ENCODE assay signal across 16 cellular contexts in the genomic region with DNA sequence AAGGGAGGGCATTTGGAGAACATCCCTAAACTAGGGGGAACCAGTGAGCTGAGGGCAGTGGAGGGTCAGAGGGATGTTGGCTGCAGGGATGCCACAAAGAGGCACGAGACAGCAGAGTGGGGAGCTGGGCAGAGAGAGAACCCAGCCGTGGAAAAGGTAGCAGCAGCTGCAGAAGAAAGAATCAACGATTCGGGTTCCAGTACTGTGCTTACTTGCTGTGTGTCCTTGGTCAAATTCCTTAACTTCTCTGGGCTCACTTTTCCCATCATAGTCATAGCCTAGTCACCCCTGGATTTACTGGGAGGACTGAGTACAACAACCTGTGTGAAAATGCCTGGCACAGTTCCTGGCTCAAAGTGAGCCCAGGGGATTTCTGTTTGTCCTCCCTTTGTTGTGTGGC. TPM values are rescaled to one million over a fixed set of nuclear protein-coding genes. Genes with fewer than 3 reads are reported as not detected.
DNase-seq lines count a peak whose midpoint lies in the region; ATAC-seq, FAIRE-seq and TF ChIP-seq lines count a peak whose summit lies in the region.
"Had no signal": no experiment of that assay in that cellular context is flagged by ENCODE, and none has a peak within 500 bp of the region (broad histone marks: within the 10 kb centered on the region; RNA-seq: fewer than 3 reads in every experiment).

No MANE protein-coding gene starts in this region.

- H4K5ac ChIP-seq in mesendoderm (ENCODE audit: low read length), result no peak overlapping the region

- intact Hi-C loops in cardiac septum (cut with DNase I) (loop anchor here (10.0 kb wide), 1 partner anchor 379 kb away; no protein-coding TSS in a partner anchor), Right ventricle myocardium inferior (cut with DNase I) (loop anchor here (5.0 kb wide), 3 partner anchors 36 to 376 kb away; no protein-coding TSS in a partner anchor)

- ATAC-seq in Right ventricle myocardium inferior (no peak), HG03175 (IDR thresholded peaks at IDR 0.05; ENCODE audit: unreplicated experiment) (no peak), HG03095 (IDR thresholded peaks at IDR 0.05; ENCODE audit: unreplicated experiment) (no peak)

- peak; percentile 27 for DNase-seq in cardiac septum (ENCODE audit: low spot score)
- DNase-seq in Right ventricle myocardium inferior (ENCODE audit: missing footprints), result no peak
- DNase-seq in coronary artery (ENCODE audit: low spot score), result peak; percentile 41
- no peak for DNase-seq in mesendoderm
- no peak for DNase-seq in D721Med (ENCODE audit: insufficient read length, low spot score)
- DNase-seq: AML-193; Caco-2; CD8-positive, alpha-beta memory T cell; GF-D8; GM23248; H7 had no signal

- no peak overlapping the region for H2BK15ac ChIP-seq in mesendoderm (replicated peaks; ENCODE audit: low read depth)

- no peak overlapping the region for H3K4ac ChIP-seq in mesendoderm (ENCODE audit: low read depth, low read length)

- H3K36me3 ChIP-seq in mesendoderm (ENCODE audit: control insufficient read depth, insufficient read depth, low read length), result no peaks in the 10 kb centered on the region
- H3K36me3 ChIP-seq: BLaER1 had no signal

- H3K23ac ChIP-seq in mesendoderm (ENCODE audit: low read length), result no peak overlapping the region

- H3K79me2 ChIP-seq in mesendoderm (ENCODE audit: control insufficient read depth, insufficient read depth, low read length), result no peaks in the 10 kb centered on the region

- H3K4me1 ChIP-seq in mesendoderm (ENCODE audit: control insufficient read depth, low read depth, low read length), result peaks cover 14% of the 10 kb centered on the region
- H3K4me1 ChIP-seq: BLaER1 had no signal

- H4K8ac ChIP-seq in mesendoderm (ENCODE audit: low read depth, low read length), result no peak overlapping the region

- H3K56ac ChIP-seq in mesendoderm (ENCODE audit: low read length), result no peak overlapping the region

- TF ChIP-seq CTCF in coronary artery (IDR thresholded peaks at IDR 0.05) (no peak), D721Med (IDR thresholded peaks at IDR 0.05; ENCODE audit: insufficient read depth, missing control alignments) (no peak)

- no peak overlapping the region for H3K9ac ChIP-seq in mesendoderm (ENCODE audit: low read length)
- H3K9ac ChIP-seq: BLaER1, GM23248 had no signal

- H2AK5ac ChIP-seq in mesendoderm (ENCODE audit: low read length), result peak overlapping the region; percentile 10

- H2BK5ac ChIP-seq in mesendoderm (ENCODE audit: low read length), result no peak overlapping the region

- WGBS in mesendoderm (ENCODE audit: extremely low coverage, insufficient coverage, low lambda C conversion rate), result no CpG with 5 or more reads among the region's 4 CpGs

- no peaks in the 10 kb centered on the region for H3K27me3 ChIP-seq in mesendoderm (ENCODE audit: insufficient read depth, low read length, poor library complexity)
- H3K27me3 ChIP-seq: BLaER1 had no signal

- H3K27ac ChIP-seq in coronary artery (no peak overlapping the region), mesendoderm (ENCODE audit: low read depth, low read length) (no peak overlapping the region)
- H3K27ac ChIP-seq: 22Rv1, BLaER1, GM23248, HL-60 had no signal

- no peak overlapping the region for H3K18ac ChIP-seq in mesendoderm (ENCODE audit: low read length)

- H3K4me3 ChIP-seq in coronary artery (no peak overlapping the region), mesendoderm (ENCODE audit: low read length) (no peak overlapping the region)
- H3K4me3 ChIP-seq: BLaER1, GM23248 had no signal

- no peak overlapping the region for H3K4me2 ChIP-seq in mesendoderm (ENCODE audit: low read length)
- H3K4me2 ChIP-seq: BLaER1 had no signal

- no peak overlapping the region for H2BK120ac ChIP-seq in mesendoderm (ENCODE audit: low read depth, low read length)

- FAIRE-seq in D721Med (lab: Jason Lieb, UNC), result no peak

- H3K79me1 ChIP-seq in mesendoderm (ENCODE audit: low read length), result no peaks in the 10 kb centered on the region

RNA-seq across cellular contexts. Expression of a gene that starts 12.8 kb away (rescaled TPM):
- total RNA-seq in cardiac septum (83.8 TPM), Right ventricle myocardium inferior (135 TPM)
- polyA plus RNA-seq in mesendoderm (2013, experiment 1 of 2), result 49.5 TPM
- 47.4 TPM for polyA plus RNA-seq in mesendoderm (2013, experiment 2 of 2)
- total RNA-seq: CD8-positive, alpha-beta memory T cell had no signal
- polyA plus RNA-seq: CD8-positive, alpha-beta memory T cell had no signal

RNA-seq across cellular contexts. Expression of a gene that starts 42.7 kb away (rescaled TPM):
- 8.5 TPM for total RNA-seq in cardiac septum
- total RNA-seq in Right ventricle myocardium inferior, result 8.6 TPM
- polyA plus RNA-seq in mesendoderm (2013, experiment 1 of 2), result 4.7 TPM
- 4.3 TPM for polyA plus RNA-seq in mesendoderm (2013, experiment 2 of 2)

Comparison
In these comparisons a context has a peak if more than half of its experiments do, and no peak if none do; other contexts are left out.
1. DNase-seq: peak in cardiac septum (single experiment) and coronary artery (single experiment); none in Right ventricle myocardium inferior (single experiment), mesendoderm (single experiment) and D721Med (single experiment).